In genomic region chr14:97407701-97408407, GRCh38 we compare ENCODE assay signal across 21 cellular contexts.
DNase-seq lines count a peak whose midpoint lies in the region; ATAC-seq, FAIRE-seq and TF ChIP-seq lines count a peak whose summit lies in the region.
"Had no signal": no experiment of that assay in that cellular context is flagged by ENCODE, and none has a peak within 500 bp of the region (broad histone marks: within the 10 kb centered on the region; RNA-seq: fewer than 3 reads in every experiment).

No MANE protein-coding gene starts in this region.

- no peak for TF ChIP-seq POLR2A in A549 (IDR thresholded peaks at IDR 0.05; ENCODE audit: low read length)

- TF ChIP-seq RAD21 in A549 (conservative IDR thresholded peaks at IDR 0.05 in 1 of 2, IDR thresholded peaks at IDR 0.05 in 1 of 2) = no peak

- H3K9ac ChIP-seq in endodermal cell (ENCODE audit: extremely low read depth, low read length, poor library complexity, severe bottlenecking) = no peak overlapping the region

- 7% methylated on average over 17 of the region's 17 CpGs for whole genome bisulfite sequencing in A549 (ENCODE audit: missing lambda C conversion rate)
- WGBS in endodermal cell (ENCODE audit: insufficient coverage in 1 of 2, insufficient read length in 1 of 2), 2 experiments = 78 to 81% methylated on average over 11 to 17 of the region's 17 CpGs

- H3K4me2 ChIP-seq in A549 = peak overlapping the region; percentile 33; the same call in 2 of the 3 replicates

- no peaks in the 10 kb centered on the region for H3K36me3 Mint-ChIP-seq in CD4-positive, CD25-positive, alpha-beta regulatory T cell
- H3K36me3 Mint-ChIP-seq in T-helper 2 cell treated with Interferon-gamma antibody and Interleukin-4, amounts not matched to agents 5 μg/mL and 100 μg/mL, for 36 hours (ENCODE audit: low read depth) = peaks cover under 1% of the 10 kb centered on the region
- H3K36me3 Mint-ChIP-seq in endodermal cell (ENCODE audit: low read depth) = no peaks in the 10 kb centered on the region
- H3K36me3 Mint-ChIP-seq: stimulated activated memory B cell treated with anti-CD40 and anti-IgM and Interleukin-4, amounts not matched to agents 10 μg/mL and 1 μg/mL and 100 μg/mL, for 72 hours had no signal

- POLR2A ChIA-PET in A549 (lab: Yijun Ruan, JAX) = no interaction called here

- peaks cover 14 to 27% (median 19%) of the 10 kb centered on the region in 4 donors for H3K4me1 Mint-ChIP-seq in CD4-positive, CD25-positive, alpha-beta regulatory T cell
- peaks cover 38% of the 10 kb centered on the region for H3K4me1 Mint-ChIP-seq in T-helper 2 cell treated with Interferon-gamma antibody and Interleukin-4, amounts not matched to agents 5 μg/mL and 100 μg/mL, for 36 hours (ENCODE audit: low read depth)
- peaks cover 20% of the 10 kb centered on the region for H3K4me1 Mint-ChIP-seq in endodermal cell
- H3K4me1 Mint-ChIP-seq: stimulated activated memory B cell treated with anti-CD40 and anti-IgM and Interleukin-4, amounts not matched to agents 10 μg/mL and 1 μg/mL and 100 μg/mL, for 72 hours had no signal

- peaks cover 0 to 2% (median 0%) of the 10 kb centered on the region in 7 donors for H3K9me3 Mint-ChIP-seq in CD4-positive, CD25-positive, alpha-beta regulatory T cell
- H3K9me3 Mint-ChIP-seq in T-helper 2 cell treated with Interferon-gamma antibody and Interleukin-4, amounts not matched to agents 5 μg/mL and 100 μg/mL, for 36 hours = no peaks in the 10 kb centered on the region
- H3K9me3 Mint-ChIP-seq in endodermal cell = no peaks in the 10 kb centered on the region
- H3K9me3 Mint-ChIP-seq: CD8-positive, alpha-beta memory T cell had no signal

- no peak overlapping the region for H3K27ac ChIP-seq in A549
- no peak overlapping the region for H3K27ac ChIP-seq in CD4-positive, CD25-positive, alpha-beta regulatory T cell (ENCODE audit: insufficient read depth, low read length, poor library complexity, severe bottlenecking)
- H3K27ac ChIP-seq in endodermal cell (ENCODE audit: low read depth, low read length) = no peak overlapping the region
- H3K27ac ChIP-seq: brain microvascular endothelial cell, psoas muscle, suprapubic skin, vagina had no signal

- ATAC-seq in A549 = peak; percentile 45 to 71; a peak in 5 of 6 replicates
- ATAC-seq in CD4-positive, CD25-positive, alpha-beta regulatory T cell (ENCODE audit: low read depth in 2 of 2) = no peak
- ATAC-seq: psoas muscle; stimulated activated memory B cell treated with anti-CD40 and anti-IgM and Interleukin-4, amounts not matched to agents 10 μg/mL and 1 μg/mL and 100 μg/mL, for 72 hours had no signal

- no peak for TF ChIP-seq EP300 in A549 (IDR thresholded peaks at IDR 0.05)

- no peak overlapping the region for H3K4me3 Mint-ChIP-seq in CD4-positive, CD25-positive, alpha-beta regulatory T cell
- H3K4me3 Mint-ChIP-seq in T-helper 2 cell treated with Interferon-gamma antibody and Interleukin-4, amounts not matched to agents 5 μg/mL and 100 μg/mL, for 36 hours = peak overlapping the region; percentile 74
- no peak overlapping the region for H3K4me3 Mint-ChIP-seq in endodermal cell
- H3K4me3 Mint-ChIP-seq: stimulated activated memory B cell treated with anti-CD40 and anti-IgM and Interleukin-4, amounts not matched to agents 10 μg/mL and 1 μg/mL and 100 μg/mL, for 72 hours had no signal

- DNase-seq in A549 (ENCODE audit: low read depth in 1 of 2, low spot score in 1 of 2) (peak in 1 of 2 experiments; percentile 17), endodermal cell (peak; percentile 48), RPMI8226 (no peak), DMS153 treated with DMSO at 0.1 percent for 48 hours (lab: John Stamatoyannopoulos, UW; ENCODE audit: unreplicated experiment) (no peak)
- DNase-seq in CD4-positive, CD25-positive, alpha-beta regulatory T cell = no peak
- no peak for DNase-seq in T-helper 2 cell treated with Interferon-gamma antibody and Interleukin-4, amounts not matched to agents 5 μg/mL and 100 μg/mL, for 36 hours (ENCODE audit: low spot score)
- DNase-seq in activated CD4-positive, CD25-positive, alpha-beta regulatory T cell treated with anti-CD3 and anti-CD28 coated beads, Interleukin-2, amount 50 U/mL, for 72 hours = no peak
- DNase-seq: brain microvascular endothelial cell; CD8-positive, alpha-beta memory T cell; kidney glomerular epithelial cell; NCI-H187 treated with DMSO at 0.1 percent for 48 hours; NCI-H2227 treated with DMSO at 0.1 percent for 48 hours; NCI-H82; psoas muscle; stimulated activated CD4-positive, alpha-beta T cell treated with anti-CD3 and anti-CD28 coated beads, Interleukin-1b, Interleukin-23, amount 100 ng/mL, for 48 hours had no signal

- no peaks in the 10 kb centered on the region for H3K36me3 ChIP-seq in CD4-positive, CD25-positive, alpha-beta regulatory T cell (ENCODE audit: control insufficient read depth, insufficient read depth, low read length)
- H3K36me3 ChIP-seq in endodermal cell (ENCODE audit: control insufficient read depth, insufficient read depth, low read length) = no peaks in the 10 kb centered on the region
- H3K36me3 ChIP-seq: brain microvascular endothelial cell, suprapubic skin, vagina had no signal

- FAIRE-seq in A549 (lab: Jason Lieb, UNC) = no peak
- FAIRE-seq: colon, endometrium had no signal

- H3K27me3 ChIP-seq in CD4-positive, CD25-positive, alpha-beta regulatory T cell (ENCODE audit: control insufficient read depth, insufficient read depth, low read length) = peaks cover 18% of the 10 kb centered on the region
- peaks cover 24% of the 10 kb centered on the region for H3K27me3 ChIP-seq in endodermal cell (ENCODE audit: control insufficient read depth, insufficient read depth, low read length, poor library complexity, severe bottlenecking)
- H3K27me3 ChIP-seq: brain microvascular endothelial cell, vagina had no signal

- peak overlapping the region; percentile 12 to 67 (median 34) for H3K27ac Mint-ChIP-seq in CD4-positive, CD25-positive, alpha-beta regulatory T cell
- H3K27ac Mint-ChIP-seq in T-helper 2 cell treated with Interferon-gamma antibody and Interleukin-4, amounts not matched to agents 5 μg/mL and 100 μg/mL, for 36 hours = no peak overlapping the region
- H3K27ac Mint-ChIP-seq in endodermal cell = no peak overlapping the region
- H3K27ac Mint-ChIP-seq: stimulated activated memory B cell treated with anti-CD40 and anti-IgM and Interleukin-4, amounts not matched to agents 10 μg/mL and 1 μg/mL and 100 μg/mL, for 72 hours had no signal

- TF ChIP-seq CTCF in A549 (IDR thresholded peaks at IDR 0.05) (no peak), endodermal cell (conservative IDR thresholded peaks at IDR 0.05) (no peak)

- CTCF ChIA-PET in A549 (lab: Yijun Ruan, JAX) = no interaction called here

- H3K4me3 ChIP-seq in A549 = no peak overlapping the region
- peak overlapping the region; percentile 67 for H3K4me3 ChIP-seq in CD4-positive, CD25-positive, alpha-beta regulatory T cell (ENCODE audit: low read depth, low read length)
- no peak overlapping the region for H3K4me3 ChIP-seq in endodermal cell (ENCODE audit: low read length)
- H3K4me3 ChIP-seq: lung, psoas muscle, suprapubic skin, vagina had no signal

- H3K27me3 Mint-ChIP-seq in CD4-positive, CD25-positive, alpha-beta regulatory T cell = peaks cover 5% of the 10 kb centered on the region
- H3K27me3 Mint-ChIP-seq in T-helper 2 cell treated with Interferon-gamma antibody and Interleukin-4, amounts not matched to agents 5 μg/mL and 100 μg/mL, for 36 hours (ENCODE audit: low read depth) = no peaks in the 10 kb centered on the region
- H3K27me3 Mint-ChIP-seq in endodermal cell (ENCODE audit: insufficient read depth) = no peaks in the 10 kb centered on the region

- H3K4me1 ChIP-seq in A549 (peaks cover 7% of the 10 kb centered on the region; the same call in 1 of the 3 replicates), endodermal cell (ENCODE audit: control insufficient read depth, insufficient read depth, low read length) (peaks cover 21% of the 10 kb centered on the region)
- peaks cover 28% of the 10 kb centered on the region for H3K4me1 ChIP-seq in CD4-positive, CD25-positive, alpha-beta regulatory T cell (ENCODE audit: control insufficient read depth, insufficient read depth, low read length, poor library complexity, severe bottlenecking)
- H3K4me1 ChIP-seq: psoas muscle, vagina had no signal

- H3K9me3 ChIP-seq in A549 (no peaks in the 10 kb centered on the region), endodermal cell (ENCODE audit: control insufficient read depth, low read length) (no peaks in the 10 kb centered on the region)
- H3K9me3 ChIP-seq in CD4-positive, CD25-positive, alpha-beta regulatory T cell (ENCODE audit: control insufficient read depth in 2 of 2, low read length in 2 of 2) = no peaks in the 10 kb centered on the region
- H3K9me3 ChIP-seq: psoas muscle, suprapubic skin, vagina had no signal

TF ChIP-seq in A549, 52 proteins besides CTCF, POLR2A, EP300 and RAD21 (continues in another document):
- TF ChIP-seq MYC (IDR thresholded peaks at IDR 0.05; ENCODE audit: borderline replicate concordance, low read length) (no peak), CHD4 (IDR thresholded peaks at IDR 0.05; ENCODE audit: borderline replicate concordance) (no peak), POLR2AphosphoS2 (conservative IDR thresholded peaks at IDR 0.05; ENCODE audit: low read length) (no peak), REST (IDR thresholded peaks at IDR 0.05) (no peak), MAZ (IDR thresholded peaks at IDR 0.05; ENCODE audit: borderline replicate concordance, low read depth, low read length) (no peak), HOXA7 (CRISPR knock-in tag; IDR thresholded peaks at IDR 0.05) (no peak)

Comparison
In these comparisons a context has a peak if more than half of its experiments do, and no peak if none do; other contexts are left out.
1. ATAC-seq: peak in A549 (2 of 2); none in CD4-positive, CD25-positive, alpha-beta regulatory T cell (0 of 2).
2. H3K27ac Mint-ChIP-seq: peak in CD4-positive, CD25-positive, alpha-beta regulatory T cell (3 of 3); none in T-helper 2 cell treated with Interferon-gamma antibody and Interleukin-4, amounts not matched to agents 5 μg/mL and 100 μg/mL, for 36 hours (single experiment) and endodermal cell (single experiment).